ENCODE assay signal across 8 cellular contexts in the genomic region with DNA sequence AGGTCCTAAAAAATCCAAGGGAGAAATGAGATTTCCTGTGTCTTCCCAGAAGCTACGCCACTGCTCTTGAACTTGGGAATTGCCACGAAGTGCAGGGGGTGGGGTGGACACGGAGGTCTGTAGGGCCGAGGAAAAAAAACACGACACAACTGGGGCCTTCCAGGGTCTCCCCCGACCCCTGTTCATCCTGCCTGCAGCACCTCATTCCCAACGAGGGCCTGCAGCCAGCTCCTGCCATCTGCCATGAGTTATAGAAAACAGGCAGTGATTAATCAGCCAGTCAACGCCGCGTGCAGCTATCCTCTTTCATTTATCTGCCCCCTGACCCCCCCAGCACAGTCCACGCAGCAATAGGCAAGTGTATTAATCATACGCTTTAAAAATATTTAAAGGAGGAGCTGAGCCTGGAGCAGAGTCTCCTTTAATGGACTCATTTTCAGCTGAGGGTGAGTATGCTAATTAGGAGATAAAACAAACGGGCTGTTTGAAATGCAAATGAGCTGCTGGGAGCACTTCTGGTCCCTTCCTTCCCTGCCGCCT.
DNase-seq lines count a peak whose midpoint lies in the region; ATAC-seq and TF ChIP-seq lines count a peak whose summit lies in the region.

No MANE protein-coding gene starts in this region.

- ATAC-seq in DND-41 (ENCODE audit: insufficient read depth, low read depth) (peak; percentile 64), HG03103 (IDR thresholded peaks at IDR 0.05; ENCODE audit: low read depth, unreplicated experiment) (peak; percentile 35), HG03135 (IDR thresholded peaks at IDR 0.05; ENCODE audit: unreplicated experiment) (no peak)

- H3K27me3 ChIP-seq in DND-41 (ENCODE audit: insufficient read depth, low read length, poor library complexity): peaks cover 4% of the 10 kb centered on the region
- peaks cover 16% of the 10 kb centered on the region for H3K27me3 ChIP-seq in colonic mucosa

- H3K27ac ChIP-seq in DND-41 (ENCODE audit: low read length) (no peak overlapping the region), caudate nucleus (ENCODE audit: low read depth, low read length) (peak overlapping the region; percentile 26), colonic mucosa (no peak overlapping the region)

- H3K79me2 ChIP-seq in DND-41 (ENCODE audit: insufficient read depth, low read length): no peaks in the 10 kb centered on the region

- H2AFZ ChIP-seq in DND-41 (ENCODE audit: low read depth, low read length): no peak overlapping the region

- DNase-seq in DND-41: peak; percentile 68
- peak; percentile 43 for DNase-seq in NOMO-1 treated with DMSO at 0.1 percent for 48 hours (lab: John Stamatoyannopoulos, UW; ENCODE audit: unreplicated experiment)
- peak in 8 of 61 donors; percentile 11 to 62 (median 29) for DNase-seq in caudate nucleus (lab: John Stamatoyannopoulos, UW)
- DNase-seq in myocyte (ENCODE audit: low read depth): peak; percentile 84
- DNase-seq in colonic mucosa: no peak
- no peak for DNase-seq in HuH-7.5 (ENCODE audit: low spot score)

- H3K4me2 ChIP-seq in DND-41 (ENCODE audit: insufficient read depth, low read length): no peak overlapping the region

- intact Hi-C loops in colonic mucosa (cut with DNase I): loop anchor here (10.0 kb wide), 1 partner anchor 120 kb away; no protein-coding TSS in a partner anchor

- peaks cover 5% of the 10 kb centered on the region; the same call in 1 of the 2 replicates for H4K20me1 ChIP-seq in DND-41 (ENCODE audit: insufficient read depth, low read length)

- TF ChIP-seq CTCF in DND-41 (IDR thresholded peaks at IDR 0.05; ENCODE audit: borderline replicate concordance, extremely low read depth, low read length, poor library complexity, severe bottlenecking): no peak
- no peak for TF ChIP-seq CTCF in colonic mucosa (IDR thresholded peaks at IDR 0.05)

- no peaks in the 10 kb centered on the region for H3K4me1 ChIP-seq in DND-41 (ENCODE audit: insufficient read depth, low read length)
- no peaks in the 10 kb centered on the region for H3K4me1 ChIP-seq in colonic mucosa

- H3K4me3 ChIP-seq in DND-41 (ENCODE audit: low read depth in 1 of 2, low read length in 2 of 2) (no peak overlapping the region), colonic mucosa (no peak overlapping the region)

- H3K9me3 ChIP-seq in DND-41 (ENCODE audit: insufficient read depth, low read length, severe bottlenecking) (no peaks in the 10 kb centered on the region), colonic mucosa (no peaks in the 10 kb centered on the region)

- H3K9ac ChIP-seq in DND-41 (ENCODE audit: low read depth, low read length) (no peak overlapping the region), colonic mucosa (ENCODE audit: low read depth in 2 of 2, low read length in 2 of 2) (no peak overlapping the region)

- H3K36me3 ChIP-seq in DND-41 (ENCODE audit: insufficient read depth, low read length) (no peaks in the 10 kb centered on the region), colonic mucosa (no peaks in the 10 kb centered on the region)

Comparison
In these comparisons a context has a peak if more than half of its experiments do, and no peak if none do; other contexts are left out.
1. DNase-seq: peak in DND-41 (single experiment), NOMO-1 treated with DMSO at 0.1 percent for 48 hours (single experiment) and myocyte (single experiment); none in colonic mucosa (single experiment) and HuH-7.5 (single experiment).